Comparison of ENCODE assay signal across 19 cellular contexts in the genomic region with DNA sequence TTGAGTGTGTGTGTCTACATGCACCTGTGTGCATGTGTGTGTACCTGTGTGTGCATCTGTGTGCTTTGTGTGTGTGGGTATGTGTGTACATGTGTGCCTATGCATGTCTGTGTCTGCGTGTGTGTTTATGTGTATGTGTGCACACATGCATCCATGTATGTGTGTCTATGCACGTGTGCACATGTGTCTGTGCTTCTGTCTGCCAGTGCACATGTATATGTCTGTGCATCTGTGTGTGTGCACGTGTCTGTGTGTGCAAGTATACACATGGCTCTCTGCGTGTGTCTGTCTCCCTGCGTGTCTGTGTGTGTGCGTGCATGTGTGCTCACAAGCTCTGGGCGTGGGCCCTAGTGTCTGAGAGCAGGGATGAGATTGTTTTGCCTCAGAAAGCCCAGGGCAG.
"Had no signal": no experiment of that assay in that cellular context is flagged by ENCODE, and none has a peak within 500 bp of the region (broad histone marks: within the 10 kb centered on the region; RNA-seq: fewer than 3 reads in every experiment).

No MANE protein-coding gene starts in this region.

- H2AFZ ChIP-seq: hepatocyte, parathyroid adenoma had no signal

- H3K27ac ChIP-seq: cardiac muscle cell, colonic mucosa, gastrocnemius medialis, hepatocyte, parathyroid adenoma, psoas muscle, stomach, thyroid gland had no signal

- H3K27me3 ChIP-seq: cardiac muscle cell, colonic mucosa, hepatocyte, thyroid gland had no signal

- H3K9ac ChIP-seq: parathyroid adenoma had no signal

- H3K9me3 Mint-ChIP-seq: activated CD4-positive, alpha-beta T cell treated with anti-CD3 and anti-CD28 coated beads, Interleukin-2, amount 10 ng/mL, durations not matched to agents 7 days and 5 days; activated CD8-positive, alpha-beta T cell treated with anti-CD3 and anti-CD28 coated beads for 36 hours; activated naive CD4-positive, alpha-beta T cell treated with anti-CD3 and anti-CD28 coated beads, Interleukin-2, amount 50 U/mL, for 72 hours; activated T-helper 2 cell treated with anti-CD3 and anti-CD28 coated beads, Interferon-gamma antibody, Interleukin-2, Interleukin-4, amounts not matched to agents 10 μg/mL and 5 μg/mL and 100 μg/mL, durations not matched to agents 14 hours and 24 hours and 36 hours; nephron progenitor cell; stimulated activated naive B cell treated with anti-CD40 and anti-IgM and Interleukin-4, amounts not matched to agents 10 μg/mL and 1 μg/mL and 100 μg/mL, for 72 hours; WTC11 had no signal

- H3K4me2 ChIP-seq: hepatocyte had no signal

- H3K4me1 Mint-ChIP-seq: activated CD8-positive, alpha-beta memory T cell treated with anti-CD3 and anti-CD28 coated beads, Interleukin-2, amount 10 ng/mL, durations not matched to agents 7 days and 5 days had no signal

- H3K4me3 ChIP-seq: cardiac muscle cell, colonic mucosa, gastrocnemius medialis, hepatocyte, mucosa of descending colon, psoas muscle, stomach, thyroid gland had no signal

- H3K27ac Mint-ChIP-seq: activated CD4-positive, alpha-beta T cell treated with anti-CD3 and anti-CD28 coated beads, Interleukin-2, amount 10 ng/mL, durations not matched to agents 7 days and 5 days; activated CD8-positive, alpha-beta memory T cell treated with anti-CD3 and anti-CD28 coated beads, Interleukin-2, amount 10 ng/mL, durations not matched to agents 7 days and 5 days; activated CD8-positive, alpha-beta T cell treated with anti-CD3 and anti-CD28 coated beads for 36 hours; activated naive CD4-positive, alpha-beta T cell treated with anti-CD3 and anti-CD28 coated beads, Interleukin-2, amount 50 U/mL, for 72 hours; activated T-helper 2 cell treated with anti-CD3 and anti-CD28 coated beads, Interferon-gamma antibody, Interleukin-2, Interleukin-4, amounts not matched to agents 10 μg/mL and 5 μg/mL and 100 μg/mL, durations not matched to agents 14 hours and 24 hours and 36 hours; nephron progenitor cell; stimulated activated naive B cell treated with anti-CD40 and anti-IgM and Interleukin-4, amounts not matched to agents 10 μg/mL and 1 μg/mL and 100 μg/mL, for 72 hours; WTC11 had no signal

- FAIRE-seq: endometrium, keratinocyte had no signal

- H3K4me1 ChIP-seq: colonic mucosa, gastrocnemius medialis, parathyroid adenoma, psoas muscle, thyroid gland had no signal

- ATAC-seq: gastrocnemius medialis had no signal

- H3K4me3 Mint-ChIP-seq: activated CD4-positive, alpha-beta T cell treated with anti-CD3 and anti-CD28 coated beads, Interleukin-2, amount 10 ng/mL, durations not matched to agents 7 days and 5 days; activated CD8-positive, alpha-beta memory T cell treated with anti-CD3 and anti-CD28 coated beads, Interleukin-2, amount 10 ng/mL, durations not matched to agents 7 days and 5 days; activated CD8-positive, alpha-beta T cell treated with anti-CD3 and anti-CD28 coated beads for 36 hours; nephron progenitor cell; stimulated activated naive B cell treated with anti-CD40 and anti-IgM and Interleukin-4, amounts not matched to agents 10 μg/mL and 1 μg/mL and 100 μg/mL, for 72 hours; WTC11 had no signal

- H3K36me3 Mint-ChIP-seq: activated CD8-positive, alpha-beta memory T cell treated with anti-CD3 and anti-CD28 coated beads, Interleukin-2, amount 10 ng/mL, durations not matched to agents 7 days and 5 days; activated naive CD4-positive, alpha-beta T cell treated with anti-CD3 and anti-CD28 coated beads, Interleukin-2, amount 50 U/mL, for 72 hours; stimulated activated naive B cell treated with anti-CD40 and anti-IgM and Interleukin-4, amounts not matched to agents 10 μg/mL and 1 μg/mL and 100 μg/mL, for 72 hours; WTC11 had no signal

- H3K9me3 ChIP-seq: colonic mucosa, gastrocnemius medialis, mucosa of descending colon, psoas muscle, stomach, thyroid gland had no signal

- DNase-seq: gastrocnemius medialis had no signal

- H3K36me3 ChIP-seq: cardiac muscle cell, colonic mucosa, gastrocnemius medialis, stomach, thyroid gland had no signal
